In genomic region chr13:58619396-58620113, GRCh38 we compare ENCODE assay signal across 17 cellular contexts.
A peak's percentile ranks its signal among the peaks of the same experiment; 100 is the strongest.
DNase-seq lines count a peak whose midpoint lies in the region; ATAC-seq and TF ChIP-seq lines count a peak whose summit lies in the region.
"Had no signal": no experiment of that assay in that cellular context is flagged by ENCODE, and none has a peak within 500 bp of the region (broad histone marks: within the 10 kb centered on the region; RNA-seq: fewer than 3 reads in every experiment).

No MANE protein-coding gene starts in this region.

- no peaks in the 10 kb centered on the region for H3K36me3 ChIP-seq in MM.1S (replicated peaks; ENCODE audit: insufficient read depth, low read length)
- H3K36me3 ChIP-seq in mesendoderm (ENCODE audit: control insufficient read depth, insufficient read depth, low read length) = no peaks in the 10 kb centered on the region
- H3K36me3 ChIP-seq: adrenal gland had no signal

- no peak overlapping the region for H2BK120ac ChIP-seq in mesendoderm (ENCODE audit: low read depth, low read length)

- H3K4me2 ChIP-seq in MM.1S (ENCODE audit: low read depth, low read length) = peak overlapping the region; percentile 37
- H3K4me2 ChIP-seq in mesendoderm (ENCODE audit: low read length) = no peak overlapping the region

- no peaks in the 10 kb centered on the region for H3K4me1 ChIP-seq in MM.1S (ENCODE audit: low read length)
- peaks cover 7% of the 10 kb centered on the region for H3K4me1 ChIP-seq in mesendoderm (ENCODE audit: control insufficient read depth, low read depth, low read length)
- H3K4me1 ChIP-seq: adrenal gland had no signal

- H4K20me1 ChIP-seq in MM.1S (ENCODE audit: insufficient read depth, low read length) = no peaks in the 10 kb centered on the region

- H3K4ac ChIP-seq in mesendoderm (ENCODE audit: low read depth, low read length) = peak overlapping the region; percentile 52

- no peak overlapping the region for H4K5ac ChIP-seq in mesendoderm (ENCODE audit: low read length)

- no peak overlapping the region for H3K23ac ChIP-seq in mesendoderm (ENCODE audit: low read length)

- peak overlapping the region; percentile 84 for H2BK5ac ChIP-seq in mesendoderm (ENCODE audit: low read length)

- no peaks in the 10 kb centered on the region for H3K9me3 ChIP-seq in MM.1S (replicated peaks; ENCODE audit: insufficient read depth, low read length)
- H3K9me3 ChIP-seq: adrenal gland had no signal

- H3K9ac ChIP-seq in MM.1S (ENCODE audit: low read length) (no peak overlapping the region), mesendoderm (ENCODE audit: low read length) (no peak overlapping the region)

- peak overlapping the region; percentile 56 for H3K56ac ChIP-seq in mesendoderm (ENCODE audit: low read length)

- no peak overlapping the region for H4K8ac ChIP-seq in mesendoderm (ENCODE audit: low read depth, low read length)

- DNase-seq in GM12865 (ENCODE audit: low read depth) (peak; percentile 1), MM.1S (peak; percentile 51), NCI-H748 treated with DMSO at 0.1 percent for 48 hours (lab: John Stamatoyannopoulos, UW) (peak; percentile 82), mesendoderm (peak; percentile 91), globus pallidus (ENCODE audit: low spot score) (no peak), epidermal melanocyte (ENCODE audit: insufficient read length, low spot score) (no peak)
- DNase-seq: activated CD4-positive, alpha-beta T cell treated with anti-CD3 and anti-CD28 coated beads, Interleukin-2, amount 50 U/mL, for 48 hours; activated T-cell treated with anti-CD3 and anti-CD28 coated beads, Interleukin-2, amount 50 U/mL, for 48 hours; adrenal gland; DND-41; islet precursor cell; mucosa of descending colon; SHP77 treated with DMSO at 0.1 percent for 48 hours; substantia nigra had no signal

- no peak for TF ChIP-seq CTCF in GM12865 (IDR thresholded peaks at IDR 0.05; ENCODE audit: insufficient read depth, low read depth, low read length, missing control alignments)
- no peak for TF ChIP-seq CTCF in MM.1S (IDR thresholded peaks at IDR 0.05; ENCODE audit: low read length)

- no peak overlapping the region for H2AK5ac ChIP-seq in mesendoderm (ENCODE audit: low read length)

- ATAC-seq in GM18511 (IDR thresholded peaks at IDR 0.05; ENCODE audit: unreplicated experiment) (no peak), GM21528 (IDR thresholded peaks at IDR 0.05; ENCODE audit: low FRiP score, unreplicated experiment) (no peak)
- ATAC-seq: mucosa of descending colon had no signal

- H2BK15ac ChIP-seq in mesendoderm (replicated peaks; ENCODE audit: low read depth) = no peak overlapping the region

- H3K27ac ChIP-seq in MM.1S (ENCODE audit: low read length) (no peak overlapping the region), mesendoderm (ENCODE audit: low read depth, low read length) (no peak overlapping the region)
- H3K27ac ChIP-seq: adrenal gland, epithelial cell of prostate had no signal

- no CpG with 5 or more reads among the region's 5 CpGs for WGBS in mesendoderm (ENCODE audit: extremely low coverage, insufficient coverage, low lambda C conversion rate)

- H3K18ac ChIP-seq in mesendoderm (ENCODE audit: low read length) = no peak overlapping the region

- no peak overlapping the region for H2AFZ ChIP-seq in MM.1S (ENCODE audit: low read length)

- H3F3A ChIP-seq in MM.1S (ENCODE audit: insufficient read depth, low read length) = no peaks in the 10 kb centered on the region

- no peaks in the 10 kb centered on the region for H3K9me2 ChIP-seq in MM.1S (replicated peaks; ENCODE audit: insufficient read depth, low read length)

- H3K4me3 ChIP-seq in GM12865 (ENCODE audit: low read depth, low read length) (no peak overlapping the region), MM.1S (ENCODE audit: low read length) (no peak overlapping the region), mesendoderm (ENCODE audit: low read length) (no peak overlapping the region)
- H3K4me3 ChIP-seq: adrenal gland, mucosa of descending colon had no signal

- no peaks in the 10 kb centered on the region for H3K79me2 ChIP-seq in MM.1S (ENCODE audit: low read length)
- no peaks in the 10 kb centered on the region for H3K79me2 ChIP-seq in mesendoderm (ENCODE audit: control insufficient read depth, insufficient read depth, low read length)

- no peaks in the 10 kb centered on the region for H3K79me1 ChIP-seq in mesendoderm (ENCODE audit: low read length)

- H3K27me3 ChIP-seq in MM.1S (replicated peaks; ENCODE audit: insufficient read depth, low read length) = no peaks in the 10 kb centered on the region
- no peaks in the 10 kb centered on the region for H3K27me3 ChIP-seq in mesendoderm (ENCODE audit: insufficient read depth, low read length, poor library complexity)
- H3K27me3 ChIP-seq: adrenal gland had no signal

Comparison
In these comparisons a context has a peak if more than half of its experiments do, and no peak if none do; other contexts are left out.
1. DNase-seq: peak in GM12865 (single experiment), MM.1S (single experiment), NCI-H748 treated with DMSO at 0.1 percent for 48 hours (single experiment) and mesendoderm (single experiment); none in globus pallidus (single experiment) and epidermal melanocyte (single experiment).